In genomic region chr2:3073721-3074120, GRCh38 we compare ENCODE assay signal across 19 cellular contexts.
"Had no signal": no experiment of that assay in that cellular context is flagged by ENCODE, and none has a peak within 500 bp of the region (broad histone marks: within the 10 kb centered on the region; RNA-seq: fewer than 3 reads in every experiment).

No MANE protein-coding gene starts in this region.

- ATAC-seq: SK-N-SH treated with all-trans-retinoic acid at 6 μM for 48 hours had no signal

- DNase-seq: KBM-7, MV-4-11, NCI-H1048, NCI-H1105 treated with DMSO at 0.1 percent for 48 hours, NCI-H1417 treated with DMSO at 0.1 percent for 48 hours, NCI-H146, NCI-H1694 treated with DMSO at 0.1 percent for 48 hours, NCI-H1930, NCI-H2081, NCI-H2171, NCI-H226, NCI-H446, NCI-H510A, NCI-H524 treated with DMSO at 0.1 percent for 48 hours, NCI-H69, NCI-H774, Right ventricle myocardium superior, SIG-M5 had no signal
